Comparison of ENCODE assay signal across 1 cellular context in the genomic region with DNA sequence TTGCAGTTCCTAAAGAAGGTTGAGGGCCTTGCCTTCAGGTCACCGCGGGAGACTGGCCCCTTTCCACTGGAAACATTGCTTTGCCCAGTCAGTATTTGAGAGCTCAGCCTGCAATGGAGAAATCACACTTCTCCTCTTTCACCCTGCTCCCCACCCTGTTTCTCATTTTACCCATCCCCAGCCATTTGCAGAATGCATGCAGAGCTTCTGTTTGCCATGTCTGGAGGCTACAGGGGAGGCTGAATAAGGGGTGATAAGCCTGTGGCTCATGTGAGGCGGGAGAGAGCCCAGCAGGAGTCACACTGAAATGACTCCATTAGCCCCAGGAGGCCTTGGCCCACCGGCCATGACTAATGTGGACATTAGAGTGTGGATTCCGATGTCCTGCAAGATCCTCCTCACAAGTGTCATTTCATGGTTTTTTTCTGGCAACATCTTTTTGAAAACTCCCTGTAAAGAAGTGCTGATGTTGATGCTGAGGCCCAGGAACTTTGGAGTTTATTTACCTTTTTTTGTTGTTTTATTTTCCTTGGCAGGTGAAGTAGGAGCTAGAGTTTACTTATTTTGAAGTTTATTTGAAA.
TF ChIP-seq lines count a peak whose summit lies in the region.

No MANE protein-coding gene starts in this region.

TF ChIP-seq in SK-N-SH treated with all-trans-retinoic acid at 6 μM for 48 hours, 23 proteins besides CTCF, POLR2A, EP300 and RAD21 (continued from another document):
- TF ChIP-seq, protein P1, sequence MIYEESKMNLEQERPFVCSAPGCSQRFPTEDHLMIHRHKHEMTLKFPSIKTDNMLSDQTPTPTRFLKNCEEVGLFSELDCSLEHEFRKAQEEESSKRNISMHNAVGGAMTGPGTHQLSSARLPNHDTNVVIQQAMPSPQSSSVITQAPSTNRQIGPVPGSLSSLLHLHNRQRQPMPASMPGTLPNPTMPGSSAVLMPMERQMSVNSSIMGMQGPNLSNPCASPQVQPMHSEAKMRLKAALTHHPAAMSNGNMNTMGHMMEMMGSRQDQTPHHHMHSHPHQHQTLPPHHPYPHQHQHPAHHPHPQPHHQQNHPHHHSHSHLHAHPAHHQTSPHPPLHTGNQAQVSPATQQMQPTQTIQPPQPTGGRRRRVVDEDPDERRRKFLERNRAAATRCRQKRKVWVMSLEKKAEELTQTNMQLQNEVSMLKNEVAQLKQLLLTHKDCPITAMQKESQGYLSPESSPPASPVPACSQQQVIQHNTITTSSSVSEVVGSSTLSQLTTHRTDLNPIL (CRISPR knock-in tag; IDR thresholded peaks at IDR 0.05; ENCODE audit: low read depth), result no peak
- no peak for TF ChIP-seq ZC3H10 (CRISPR knock-in tag; IDR thresholded peaks at IDR 0.05)
- TF ChIP-seq ZFP30 (CRISPR knock-in tag; IDR thresholded peaks at IDR 0.05), result no peak
- TF ChIP-seq ZFP3 (CRISPR knock-in tag; IDR thresholded peaks at IDR 0.05), result no peak
- no peak for TF ChIP-seq ISL1 (CRISPR knock-in tag; IDR thresholded peaks at IDR 0.05)
- TF ChIP-seq BACH2 (CRISPR knock-in tag; IDR thresholded peaks at IDR 0.05; ENCODE audit: borderline replicate concordance), result no peak
- TF ChIP-seq, protein P2, sequence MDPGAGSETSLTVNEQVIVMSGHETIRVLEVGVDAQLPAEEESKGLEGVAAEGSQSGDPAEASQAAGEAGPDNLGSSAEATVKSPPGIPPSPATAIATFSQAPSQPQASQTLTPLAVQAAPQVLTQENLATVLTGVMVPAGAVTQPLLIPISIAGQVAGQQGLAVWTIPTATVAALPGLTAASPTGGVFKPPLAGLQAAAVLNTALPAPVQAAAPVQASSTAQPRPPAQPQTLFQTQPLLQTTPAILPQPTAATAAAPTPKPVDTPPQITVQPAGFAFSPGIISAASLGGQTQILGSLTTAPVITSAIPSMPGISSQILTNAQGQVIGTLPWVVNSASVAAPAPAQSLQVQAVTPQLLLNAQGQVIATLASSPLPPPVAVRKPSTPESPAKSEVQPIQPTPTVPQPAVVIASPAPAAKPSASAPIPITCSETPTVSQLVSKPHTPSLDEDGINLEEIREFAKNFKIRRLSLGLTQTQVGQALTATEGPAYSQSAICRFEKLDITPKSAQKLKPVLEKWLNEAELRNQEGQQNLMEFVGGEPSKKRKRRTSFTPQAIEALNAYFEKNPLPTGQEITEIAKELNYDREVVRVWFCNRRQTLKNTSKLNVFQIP (CRISPR knock-in tag; IDR thresholded peaks at IDR 0.05; ENCODE audit: borderline replicate concordance, low read depth), result no peak
- TF ChIP-seq ZNF8 (CRISPR knock-in tag; IDR thresholded peaks at IDR 0.05), result no peak
- no peak for TF ChIP-seq PPARA (CRISPR knock-in tag; IDR thresholded peaks at IDR 0.05; ENCODE audit: borderline replicate concordance)
- no peak for TF ChIP-seq TOX (CRISPR knock-in tag; IDR thresholded peaks at IDR 0.05; ENCODE audit: borderline replicate concordance)
- no peak for TF ChIP-seq ZNF565 (CRISPR knock-in tag; conservative IDR thresholded peaks at IDR 0.05; ENCODE audit: low read depth)
- TF ChIP-seq ESRRG (CRISPR knock-in tag; IDR thresholded peaks at IDR 0.05), result no peak
- no peak for TF ChIP-seq GLIS3 (CRISPR knock-in tag; IDR thresholded peaks at IDR 0.05)
- TF ChIP-seq, protein P3, sequence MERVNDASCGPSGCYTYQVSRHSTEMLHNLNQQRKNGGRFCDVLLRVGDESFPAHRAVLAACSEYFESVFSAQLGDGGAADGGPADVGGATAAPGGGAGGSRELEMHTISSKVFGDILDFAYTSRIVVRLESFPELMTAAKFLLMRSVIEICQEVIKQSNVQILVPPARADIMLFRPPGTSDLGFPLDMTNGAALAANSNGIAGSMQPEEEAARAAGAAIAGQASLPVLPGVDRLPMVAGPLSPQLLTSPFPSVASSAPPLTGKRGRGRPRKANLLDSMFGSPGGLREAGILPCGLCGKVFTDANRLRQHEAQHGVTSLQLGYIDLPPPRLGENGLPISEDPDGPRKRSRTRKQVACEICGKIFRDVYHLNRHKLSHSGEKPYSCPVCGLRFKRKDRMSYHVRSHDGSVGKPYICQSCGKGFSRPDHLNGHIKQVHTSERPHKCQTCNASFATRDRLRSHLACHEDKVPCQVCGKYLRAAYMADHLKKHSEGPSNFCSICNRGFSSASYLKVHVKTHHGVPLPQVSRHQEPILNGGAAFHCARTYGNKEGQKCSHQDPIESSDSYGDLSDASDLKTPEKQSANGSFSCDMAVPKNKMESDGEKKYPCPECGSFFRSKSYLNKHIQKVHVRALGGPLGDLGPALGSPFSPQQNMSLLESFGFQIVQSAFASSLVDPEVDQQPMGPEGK (CRISPR knock-in tag; IDR thresholded peaks at IDR 0.05; ENCODE audit: borderline replicate concordance), result no peak
TF ChIP-seq in SK-N-SH treated with all-trans-retinoic acid at 6 μM for 48 hours: peak in this region for 0.
